22 cellular contexts compared by ENCODE assay signal in genomic region chr1:205077934-205078311, GRCh38. TPM values are rescaled to one million over a fixed set of nuclear protein-coding genes. Genes with fewer than 3 reads are reported as not detected.
"Had no signal": no experiment of that assay in that cellular context is flagged by ENCODE, and none has a peak within 500 bp of the region (broad histone marks: within the 10 kb centered on the region; RNA-seq: fewer than 3 reads in every experiment).

No MANE protein-coding gene starts in this region.

- H3K36me3 ChIP-seq: thoracic aorta, WERI-Rb-1 had no signal

- H3K4me1 Mint-ChIP-seq: activated naive CD8-positive, alpha-beta T cell treated with anti-CD3 and anti-CD28 coated beads, Interleukin-2, amount 10 ng/mL, durations not matched to agents 7 days and 5 days; brain; central memory CD8-positive, alpha-beta T cell; nephron progenitor cell; stimulated activated naive CD8-positive, alpha-beta T cell treated with anti-CD3 and anti-CD28 coated beads, Interleukin-15, amount 100 ng/mL, for 72 hours had no signal

- H3K9me3 Mint-ChIP-seq: activated naive CD8-positive, alpha-beta T cell treated with anti-CD3 and anti-CD28 coated beads, Interleukin-2, amount 10 ng/mL, durations not matched to agents 7 days and 5 days; brain; central memory CD8-positive, alpha-beta T cell; nephron progenitor cell; stimulated activated naive CD8-positive, alpha-beta T cell treated with anti-CD3 and anti-CD28 coated beads, Interleukin-15, amount 100 ng/mL, for 72 hours had no signal

- H3K27ac ChIP-seq: coronary artery, left lung, SK-N-MC, thoracic aorta, WERI-Rb-1 had no signal

- ATAC-seq: left lung; stimulated activated naive CD8-positive, alpha-beta T cell treated with anti-CD3 and anti-CD28 coated beads, Interleukin-15, amount 100 ng/mL, for 72 hours had no signal

- H3K4me3 ChIP-seq: coronary artery, left lung, SK-N-MC, thoracic aorta had no signal

- H3K4me1 ChIP-seq: left lung had no signal

- H3K27ac Mint-ChIP-seq: activated naive CD8-positive, alpha-beta T cell treated with anti-CD3 and anti-CD28 coated beads, Interleukin-2, amount 10 ng/mL, durations not matched to agents 7 days and 5 days; nephron progenitor cell; stimulated activated naive CD8-positive, alpha-beta T cell treated with anti-CD3 and anti-CD28 coated beads, Interleukin-15, amount 100 ng/mL, for 72 hours had no signal

- H3K9me3 ChIP-seq: left lung, thoracic aorta had no signal

- DNase-seq: activated CD4-positive, alpha-beta T cell treated with anti-CD3 and anti-CD28 coated beads for 1 hour; activated gamma-delta T cell treated with Interleukin-2 at 50 U/mL for 16 hours; activated naive CD8-positive, alpha-beta T cell treated with anti-CD3 and anti-CD28 coated beads, Interleukin-2, amount 10 ng/mL, durations not matched to agents 7 days and 5 days; anterior cingulate cortex; foreskin melanocyte; kidney; left lung; nephron progenitor cell; nucleus accumbens; small intestine; stimulated activated CD4-positive, alpha-beta T cell treated with anti-CD3 and anti-CD28 coated beads, Interleukin-15, amount 100 ng/mL, for 24 hours; stimulated activated CD4-positive, alpha-beta T cell treated with anti-CD3 and anti-CD28 coated beads, Interleukin-2, amount 100 ng/mL, for 48 hours; stimulated activated naive CD8-positive, alpha-beta T cell treated with anti-CD3 and anti-CD28 coated beads, Interleukin-15, amount 100 ng/mL, for 72 hours; WERI-Rb-1 had no signal

- H3K27me3 Mint-ChIP-seq: activated naive CD8-positive, alpha-beta T cell treated with anti-CD3 and anti-CD28 coated beads, Interleukin-2, amount 10 ng/mL, durations not matched to agents 7 days and 5 days; brain; central memory CD8-positive, alpha-beta T cell; stimulated activated naive CD8-positive, alpha-beta T cell treated with anti-CD3 and anti-CD28 coated beads, Interleukin-15, amount 100 ng/mL, for 72 hours had no signal

- H3K27me3 ChIP-seq: left lung had no signal

- H3K4me3 Mint-ChIP-seq: activated naive CD8-positive, alpha-beta T cell treated with anti-CD3 and anti-CD28 coated beads, Interleukin-2, amount 10 ng/mL, durations not matched to agents 7 days and 5 days; brain; central memory CD8-positive, alpha-beta T cell; nephron progenitor cell; stimulated activated naive CD8-positive, alpha-beta T cell treated with anti-CD3 and anti-CD28 coated beads, Interleukin-15, amount 100 ng/mL, for 72 hours had no signal

RNA-seq across cellular contexts. Expression of gene CNTN2, which starts 34.9 kb away (rescaled TPM):
- total RNA-seq: activated CD8-positive, alpha-beta memory T cell treated with anti-CD3 and anti-CD28 coated beads for 36 hours; activated naive CD8-positive, alpha-beta T cell treated with anti-CD3 and anti-CD28 coated beads, Interleukin-2, amount 10 ng/mL, durations not matched to agents 7 days and 5 days; left lung; myocyte; T-helper 2 cell treated with Interferon-gamma antibody and Interleukin-4, amounts not matched to agents 100 ng/mL and 5 ng/mL, for 36 hours had no signal
